In genomic region chr1:197284325-197284724, GRCh38 we compare ENCODE assay signal across 26 cellular contexts. TPM values are rescaled to one million over a fixed set of nuclear protein-coding genes. Genes with fewer than 3 reads are reported as not detected.
"Had no signal": no experiment of that assay in that cellular context is flagged by ENCODE, and none has a peak within 500 bp of the region (broad histone marks: within the 10 kb centered on the region; RNA-seq: fewer than 3 reads in every experiment).

No MANE protein-coding gene starts in this region.

- H3K27ac ChIP-seq: brain microvascular endothelial cell had no signal

- ATAC-seq: activated CD8-positive, alpha-beta memory T cell treated with anti-CD3 and anti-CD28 coated beads, Interleukin-2, amount 10 ng/mL, durations not matched to agents 7 days and 5 days; activated naive CD4-positive, alpha-beta T cell treated with anti-CD3 and anti-CD28 coated beads, Interleukin-2, amount 50 U/mL, for 72 hours; activated naive CD8-positive, alpha-beta T cell treated with anti-CD3 and anti-CD28 coated beads, Interleukin-2, amount 50 U/mL, for 24 hours; activated T-cell treated with anti-CD3 and anti-CD28 coated beads, Interleukin-2, amount 50 U/mL, for 4 hours; WTC11 had no signal

- H3K36me3 ChIP-seq: brain microvascular endothelial cell had no signal

- H3K27me3 ChIP-seq: brain microvascular endothelial cell had no signal

- DNase-seq: activated CD4-positive, alpha-beta T cell treated with anti-CD3 and anti-CD28 coated beads, Interleukin-2, amount 10 ng/mL, durations not matched to agents 24 days and 14 days; activated CD4-positive, alpha-beta T cell treated with anti-CD3 and anti-CD28 coated beads, Interleukin-2, amount 50 U/mL, for 48 hours; activated CD4-positive, CD25-positive, alpha-beta regulatory T cell treated with anti-CD3 and anti-CD28 coated beads, Interleukin-2, amount 50 U/mL, for 72 hours; activated CD8-positive, alpha-beta memory T cell treated with anti-CD3 and anti-CD28 coated beads, Interleukin-2, amount 10 ng/mL, durations not matched to agents 7 days and 5 days; activated effector memory CD4-positive, alpha-beta T cell treated with anti-CD3 and anti-CD28 coated beads, Interleukin-2, amount 50 U/mL, for 16 hours; activated naive CD4-positive, alpha-beta T cell treated with Interleukin-2 at 50 U/mL for 16 hours; activated naive CD8-positive, alpha-beta T cell treated with anti-CD3 and anti-CD28 coated beads, Interleukin-2, amount 50 U/mL, for 24 hours; activated T-cell treated with anti-CD3 and anti-CD28 coated beads, Interleukin-2, amount 50 U/mL, for 4 hours; amniotic stem cell; brain microvascular endothelial cell; cerebellar nuclear complex; IMR-90; Kasumi-1; KBM-7; NCI-H1105 treated with DMSO at 0.1 percent for 48 hours; NCI-H1436 treated with DMSO at 0.1 percent for 48 hours; NCI-H187; NCI-H2081; NCI-H446 treated with DMSO at 0.1 percent for 48 hours; NCI-H524 treated with DMSO at 0.1 percent for 48 hours; NCI-H748 treated with DMSO at 0.1 percent for 48 hours; OCI-M1; SHP77 treated with DMSO at 0.1 percent for 48 hours had no signal

RNA-seq across cellular contexts. Expression of gene CRB1, which starts 16.3 kb away (rescaled TPM):
- total RNA-seq: activated CD4-positive, alpha-beta T cell treated with anti-CD3 and anti-CD28 coated beads, Interleukin-2, amount 10 ng/mL, durations not matched to agents 24 days and 14 days; activated CD8-positive, alpha-beta memory T cell treated with anti-CD3 and anti-CD28 coated beads, Interleukin-2, amount 10 ng/mL, durations not matched to agents 7 days and 5 days; activated T-cell treated with anti-CD3 and anti-CD28 coated beads, Interleukin-2, amount 50 U/mL, for 4 hours; astrocyte; IMR-90 had no signal
- polyA plus RNA-seq: IMR-90 had no signal
